Comparison of ENCODE assay signal across 1 cellular context in genomic region chr13:42760949-42761348, GRCh38.
TF ChIP-seq lines count a peak whose summit lies in the region.

No MANE protein-coding gene starts in this region.

TF ChIP-seq in HepG2, 621 proteins besides CTCF, POLR2A, EP300 and RAD21:
- TF ChIP-seq ZNF703 (CRISPR knock-in tag; IDR thresholded peaks at IDR 0.05; ENCODE audit: borderline replicate concordance) (no peak), HES4 (CRISPR knock-in tag; IDR thresholded peaks at IDR 0.05; ENCODE audit: borderline replicate concordance) (no peak), JUN (CRISPR knock-in tag; IDR thresholded peaks at IDR 0.05) (no peak), TBX3 (IDR thresholded peaks at IDR 0.05; ENCODE audit: borderline replicate concordance) (no peak)
